ENCODE assay signal across 1 cellular context in the genomic region with DNA sequence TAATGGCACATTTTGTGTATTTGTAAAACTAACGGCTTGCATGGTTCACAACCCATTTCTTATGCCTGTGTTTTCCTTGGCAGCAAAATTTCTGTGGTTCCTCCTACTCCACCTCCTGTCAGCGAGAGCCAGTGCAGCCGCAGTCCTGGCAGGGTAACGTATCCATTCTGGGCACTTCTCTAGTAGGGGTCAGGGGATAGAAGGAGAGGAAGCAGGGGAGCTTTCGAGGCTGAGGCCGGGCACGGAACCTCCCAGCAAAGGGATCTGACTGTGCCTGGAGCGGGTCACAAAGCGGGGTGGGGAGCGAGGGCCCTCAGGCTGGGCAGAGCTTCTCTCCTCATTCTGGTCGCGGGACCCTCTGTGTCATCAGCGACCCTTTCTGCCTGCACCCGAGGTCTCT.
TF ChIP-seq lines count a peak whose summit lies in the region.

No MANE protein-coding gene starts in this region.

TF ChIP-seq in H1, 55 proteins besides CTCF, POLR2A, EP300 and RAD21 (continued from another document):
- TF ChIP-seq, protein P1, sequence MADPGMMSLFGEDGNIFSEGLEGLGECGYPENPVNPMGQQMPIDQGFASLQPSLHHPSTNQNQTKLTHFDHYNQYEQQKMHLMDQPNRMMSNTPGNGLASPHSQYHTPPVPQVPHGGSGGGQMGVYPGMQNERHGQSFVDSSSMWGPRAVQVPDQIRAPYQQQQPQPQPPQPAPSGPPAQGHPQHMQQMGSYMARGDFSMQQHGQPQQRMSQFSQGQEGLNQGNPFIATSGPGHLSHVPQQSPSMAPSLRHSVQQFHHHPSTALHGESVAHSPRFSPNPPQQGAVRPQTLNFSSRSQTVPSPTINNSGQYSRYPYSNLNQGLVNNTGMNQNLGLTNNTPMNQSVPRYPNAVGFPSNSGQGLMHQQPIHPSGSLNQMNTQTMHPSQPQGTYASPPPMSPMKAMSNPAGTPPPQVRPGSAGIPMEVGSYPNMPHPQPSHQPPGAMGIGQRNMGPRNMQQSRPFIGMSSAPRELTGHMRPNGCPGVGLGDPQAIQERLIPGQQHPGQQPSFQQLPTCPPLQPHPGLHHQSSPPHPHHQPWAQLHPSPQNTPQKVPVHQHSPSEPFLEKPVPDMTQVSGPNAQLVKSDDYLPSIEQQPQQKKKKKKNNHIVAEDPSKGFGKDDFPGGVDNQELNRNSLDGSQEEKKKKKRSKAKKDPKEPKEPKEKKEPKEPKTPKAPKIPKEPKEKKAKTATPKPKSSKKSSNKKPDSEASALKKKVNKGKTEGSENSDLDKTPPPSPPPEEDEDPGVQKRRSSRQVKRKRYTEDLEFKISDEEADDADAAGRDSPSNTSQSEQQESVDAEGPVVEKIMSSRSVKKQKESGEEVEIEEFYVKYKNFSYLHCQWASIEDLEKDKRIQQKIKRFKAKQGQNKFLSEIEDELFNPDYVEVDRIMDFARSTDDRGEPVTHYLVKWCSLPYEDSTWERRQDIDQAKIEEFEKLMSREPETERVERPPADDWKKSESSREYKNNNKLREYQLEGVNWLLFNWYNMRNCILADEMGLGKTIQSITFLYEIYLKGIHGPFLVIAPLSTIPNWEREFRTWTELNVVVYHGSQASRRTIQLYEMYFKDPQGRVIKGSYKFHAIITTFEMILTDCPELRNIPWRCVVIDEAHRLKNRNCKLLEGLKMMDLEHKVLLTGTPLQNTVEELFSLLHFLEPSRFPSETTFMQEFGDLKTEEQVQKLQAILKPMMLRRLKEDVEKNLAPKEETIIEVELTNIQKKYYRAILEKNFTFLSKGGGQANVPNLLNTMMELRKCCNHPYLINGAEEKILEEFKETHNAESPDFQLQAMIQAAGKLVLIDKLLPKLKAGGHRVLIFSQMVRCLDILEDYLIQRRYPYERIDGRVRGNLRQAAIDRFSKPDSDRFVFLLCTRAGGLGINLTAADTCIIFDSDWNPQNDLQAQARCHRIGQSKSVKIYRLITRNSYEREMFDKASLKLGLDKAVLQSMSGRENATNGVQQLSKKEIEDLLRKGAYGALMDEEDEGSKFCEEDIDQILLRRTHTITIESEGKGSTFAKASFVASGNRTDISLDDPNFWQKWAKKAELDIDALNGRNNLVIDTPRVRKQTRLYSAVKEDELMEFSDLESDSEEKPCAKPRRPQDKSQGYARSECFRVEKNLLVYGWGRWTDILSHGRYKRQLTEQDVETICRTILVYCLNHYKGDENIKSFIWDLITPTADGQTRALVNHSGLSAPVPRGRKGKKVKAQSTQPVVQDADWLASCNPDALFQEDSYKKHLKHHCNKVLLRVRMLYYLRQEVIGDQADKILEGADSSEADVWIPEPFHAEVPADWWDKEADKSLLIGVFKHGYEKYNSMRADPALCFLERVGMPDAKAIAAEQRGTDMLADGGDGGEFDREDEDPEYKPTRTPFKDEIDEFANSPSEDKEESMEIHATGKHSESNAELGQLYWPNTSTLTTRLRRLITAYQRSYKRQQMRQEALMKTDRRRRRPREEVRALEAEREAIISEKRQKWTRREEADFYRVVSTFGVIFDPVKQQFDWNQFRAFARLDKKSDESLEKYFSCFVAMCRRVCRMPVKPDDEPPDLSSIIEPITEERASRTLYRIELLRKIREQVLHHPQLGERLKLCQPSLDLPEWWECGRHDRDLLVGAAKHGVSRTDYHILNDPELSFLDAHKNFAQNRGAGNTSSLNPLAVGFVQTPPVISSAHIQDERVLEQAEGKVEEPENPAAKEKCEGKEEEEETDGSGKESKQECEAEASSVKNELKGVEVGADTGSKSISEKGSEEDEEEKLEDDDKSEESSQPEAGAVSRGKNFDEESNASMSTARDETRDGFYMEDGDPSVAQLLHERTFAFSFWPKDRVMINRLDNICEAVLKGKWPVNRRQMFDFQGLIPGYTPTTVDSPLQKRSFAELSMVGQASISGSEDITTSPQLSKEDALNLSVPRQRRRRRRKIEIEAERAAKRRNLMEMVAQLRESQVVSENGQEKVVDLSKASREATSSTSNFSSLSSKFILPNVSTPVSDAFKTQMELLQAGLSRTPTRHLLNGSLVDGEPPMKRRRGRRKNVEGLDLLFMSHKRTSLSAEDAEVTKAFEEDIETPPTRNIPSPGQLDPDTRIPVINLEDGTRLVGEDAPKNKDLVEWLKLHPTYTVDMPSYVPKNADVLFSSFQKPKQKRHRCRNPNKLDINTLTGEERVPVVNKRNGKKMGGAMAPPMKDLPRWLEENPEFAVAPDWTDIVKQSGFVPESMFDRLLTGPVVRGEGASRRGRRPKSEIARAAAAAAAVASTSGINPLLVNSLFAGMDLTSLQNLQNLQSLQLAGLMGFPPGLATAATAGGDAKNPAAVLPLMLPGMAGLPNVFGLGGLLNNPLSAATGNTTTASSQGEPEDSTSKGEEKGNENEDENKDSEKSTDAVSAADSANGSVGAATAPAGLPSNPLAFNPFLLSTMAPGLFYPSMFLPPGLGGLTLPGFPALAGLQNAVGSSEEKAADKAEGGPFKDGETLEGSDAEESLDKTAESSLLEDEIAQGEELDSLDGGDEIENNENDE (IDR thresholded peaks at IDR 0.05; ENCODE audit: insufficient replicate concordance, low read length): no peak
